8 cellular contexts compared by ENCODE assay signal in the genomic region with DNA sequence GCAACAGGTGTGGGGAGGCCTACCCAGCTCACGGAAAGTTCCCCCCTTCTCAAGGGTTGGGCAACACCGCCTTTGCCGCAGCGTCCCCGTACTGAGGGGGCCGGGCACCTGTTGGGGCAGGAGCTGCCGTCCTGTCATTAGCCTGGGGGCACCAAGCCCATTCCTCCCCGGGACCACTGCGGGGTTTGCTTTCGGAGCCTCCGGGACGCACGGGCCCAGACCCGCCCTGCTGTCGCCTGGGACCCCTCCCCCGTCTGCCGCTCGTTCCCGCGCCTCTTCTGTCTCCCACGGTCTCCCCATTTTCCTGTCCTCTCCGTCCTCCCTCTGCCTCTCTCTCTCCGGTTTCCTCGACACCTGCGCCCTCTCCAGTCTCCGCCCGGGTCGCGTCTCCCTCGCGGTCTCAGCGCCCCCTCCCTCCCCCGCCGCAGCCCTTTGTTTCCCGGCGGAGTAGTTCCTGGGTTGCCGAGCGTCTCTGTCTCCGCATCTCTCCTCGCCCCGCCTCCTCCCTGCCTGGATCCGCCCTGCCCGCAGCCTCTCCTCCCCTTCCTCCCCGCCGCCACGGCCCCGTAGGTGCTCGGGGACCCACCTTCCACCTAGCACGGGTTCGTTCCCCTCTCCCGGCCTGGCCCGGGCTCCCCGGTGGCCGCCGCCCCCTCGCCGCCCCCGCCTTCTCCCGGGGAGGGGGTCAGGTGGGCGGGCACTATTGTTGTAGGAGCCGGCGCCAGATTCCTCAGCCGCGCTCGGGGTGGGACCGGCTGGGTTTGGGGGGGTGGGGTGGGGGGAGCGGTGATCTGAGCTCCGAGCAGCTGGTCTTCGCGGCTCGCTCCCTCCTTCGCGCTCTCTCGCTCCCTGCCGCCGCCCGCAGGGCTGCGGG. TPM values are rescaled to one million over a fixed set of nuclear protein-coding genes. Genes with fewer than 3 reads are reported as not detected.
DNase-seq lines count a peak whose midpoint lies in the region; ATAC-seq, FAIRE-seq and TF ChIP-seq lines count a peak whose summit lies in the region.

A gene (plus strand): TSS at position 540 of the 874 bp plus-strand sequence. CDS start 434 bp downstream, outside the sequence.

- H3K9me3 ChIP-seq in AG04450 (ENCODE audit: control insufficient read depth, insufficient read depth, low read length) (peaks cover 3% of the 10 kb centered on the region; the same call in 1 of the 2 replicates), HepG2 (ENCODE audit: low read length) (no peaks in the 10 kb centered on the region)

- FAIRE-seq in HepG2 (lab: Jason Lieb, UNC): no peak

- no peak within 1 kb of the TSS for H3K9ac ChIP-seq in HepG2 (ENCODE audit: insufficient read depth, low read depth, low read length)

- peak within 1 kb of the TSS; percentile 11 for H3K27ac ChIP-seq in AG04450 (ENCODE audit: low read depth, low read length)
- no peak within 1 kb of the TSS for H3K27ac ChIP-seq in HepG2 (ENCODE audit: extremely low read length, insufficient read depth, low read length)

- POLR2A ChIA-PET in AG04450 (lab: Yijun Ruan, JAX) (no interaction called here), HepG2 (lab: Yijun Ruan, JAX) (no interaction called here)

- no peaks in the 10 kb centered on the region for H3K79me2 ChIP-seq in HepG2 (ENCODE audit: insufficient read depth, low read length)

- peak within 1 kb of the TSS; percentile 94 for H3K4me3 Mint-ChIP-seq in chondrocyte (ENCODE audit: unreplicated experiment)

- no peak for TF ChIP-seq EP300 in HepG2 (IDR thresholded peaks at IDR 0.05; ENCODE audit: low read depth in 2 of 2, low read length in 2 of 2)
- TF ChIP-seq EP300 in HepG2 (CRISPR knock-in tag; IDR thresholded peaks at IDR 0.05; ENCODE audit: borderline replicate concordance): no peak

- no peak for TF ChIP-seq CTCF in AG04450 (IDR thresholded peaks at IDR 0.05; ENCODE audit: low read depth, low read length)
- no peak for TF ChIP-seq CTCF in chondrocyte (IDR thresholded peaks at IDR 0.05)
- TF ChIP-seq CTCF in HepG2 (CRISPR knock-in tag; IDR thresholded peaks at IDR 0.05): no peak

- ATAC-seq in GM19395 (IDR thresholded peaks at IDR 0.05; ENCODE audit: unreplicated experiment): peak; percentile 37
- no peak for ATAC-seq in HepG2
- ATAC-seq in HG02884 (IDR thresholded peaks at IDR 0.05; ENCODE audit: unreplicated experiment): no peak

- H3K4me1 ChIP-seq in HepG2 (ENCODE audit: insufficient read depth, low read length): peaks cover 30% of the 10 kb centered on the region

- no peak within 1 kb of the TSS for H2AFZ ChIP-seq in HepG2 (ENCODE audit: low read length)

- H3K4me2 ChIP-seq in HepG2 (ENCODE audit: low read depth, low read length): peak within 1 kb of the TSS; percentile 71

- H3K9me3 Mint-ChIP-seq in chondrocyte (ENCODE audit: low read depth): no peaks in the 10 kb centered on the region

- BruUV-seq in HepG2 (replicated peaks; lab: Mats Ljungman, UMichigan): no TSS peak

- no peaks in the 10 kb centered on the region for H3K36me3 ChIP-seq in HepG2 (replicated peaks in 1 of 2; ENCODE audit: control insufficient read depth in 1 of 2, insufficient read depth in 2 of 2, low read length in 2 of 2)

- H3K4me1 Mint-ChIP-seq in chondrocyte (ENCODE audit: low read depth): peaks cover 54% of the 10 kb centered on the region

- TF ChIP-seq RAD21 in HepG2 (CRISPR knock-in tag; IDR thresholded peaks at IDR 0.05): no peak

- CTCF ChIA-PET in AG04450 (lab: Charles Lee): interaction anchor here (1.1 to 1.5 kb wide), 3 partner anchors 22 to 73 kb away, joined by 3 to 6 read pairs (median 3); no protein-coding TSS in a partner anchor
- CTCF ChIA-PET in HepG2 (lab: Yijun Ruan, JAX; ENCODE audit: low intra/inter-chr PET ratio, low total read pairs): no interaction called here

- H3K27me3 ChIP-seq in AG04450 (ENCODE audit: control insufficient read depth, insufficient read depth, low read length) (no peaks in the 10 kb centered on the region), HepG2 (ENCODE audit: control insufficient read depth in 1 of 2, insufficient read depth in 2 of 2, low read length in 2 of 2) (peaks cover 9 to 74% of the 10 kb centered on the region in 2 experiments)

- intact Hi-C loops in HepG2 (cut with micrococcal nuclease; ENCODE audit: unreplicated experiment): no loop called here

- in situ Hi-C loops in HepG2 (cut with HindIII; ENCODE audit: extremely low pct_ligation_motif_present, low pct_unique_long_range_greater_than_20kb): no loop called here

- H3K27ac Mint-ChIP-seq in chondrocyte (ENCODE audit: unreplicated experiment): peak within 1 kb of the TSS; percentile 49

- H3K36me3 Mint-ChIP-seq in chondrocyte (ENCODE audit: low read depth): peaks cover 2% of the 10 kb centered on the region

- H3K4me3 ChIP-seq in AG04450 (ENCODE audit: low read depth, low read length) (peak within 1 kb of the TSS; percentile 76), HepG2 (replicated peaks in 1 of 3; ENCODE audit: insufficient read depth in 1 of 3, low read depth in 2 of 3, low read length in 3 of 3) (peak within 1 kb of the TSS; percentile 35 to 73 (median 59); a peak in 4 of 6 replicates)

- no peak for DNase-seq in AG04450 (ENCODE audit: low read depth, low spot score)
- peak; percentile 78 for DNase-seq in NCI-H2107 treated with DMSO at 0.1 percent for 48 hours (lab: John Stamatoyannopoulos, UW; ENCODE audit: unreplicated experiment)
- DNase-seq in activated CD4-positive, alpha-beta T cell treated with anti-CD3 and anti-CD28 coated beads for 4 hours: peak; percentile 78 to 79
- no peak for DNase-seq in chondrocyte (ENCODE audit: low spot score)
- DNase-seq in HepG2 (ENCODE audit: low spot score): no peak
- peak; percentile 70 for DNase-seq in stimulated activated CD4-positive, alpha-beta T cell treated with anti-CD3 and anti-CD28 coated beads, Interleukin-2, amount 100 ng/mL, for 48 hours

- no peak for TF ChIP-seq POLR2A in HepG2 (IDR thresholded peaks at IDR 0.05; ENCODE audit: insufficient read depth in 1 of 2, low read depth in 2 of 2, low read length in 2 of 2)

- WGBS in HepG2 (ENCODE audit: low lambda C conversion rate): 2% methylated on average over 41 of the region's 78 CpGs

- no peaks in the 10 kb centered on the region for H3K27me3 Mint-ChIP-seq in chondrocyte (ENCODE audit: low read depth)

- 0 out of 2 replicates have a peak, but pooled peaks cover 3% of the 10 kb centered on the region for H4K20me1 ChIP-seq in HepG2 (ENCODE audit: insufficient read depth, low read length)

TF ChIP-seq in HepG2, 621 proteins besides CTCF, POLR2A, EP300 and RAD21 (continues in another document):
- TF ChIP-seq ZNF883 (CRISPR knock-in tag; IDR thresholded peaks at IDR 0.05; ENCODE audit: not compliant biosample characterization) (no peak), ZNF263 (CRISPR knock-in tag; IDR thresholded peaks at IDR 0.05) (peak; percentile 84), POLR2AphosphoS2 (IDR thresholded peaks at IDR 0.05; ENCODE audit: low read depth, low read length) (no peak), CAMTA2 (CRISPR knock-in tag; IDR thresholded peaks at IDR 0.05; ENCODE audit: borderline replicate concordance) (no peak), ZSCAN25 (CRISPR knock-in tag; IDR thresholded peaks at IDR 0.05) (peak; percentile 81), HOXA9 (CRISPR knock-in tag; IDR thresholded peaks at IDR 0.05; ENCODE audit: borderline replicate concordance) (no peak)

RNA-seq across cellular contexts. Expression of the gene that starts here (rescaled TPM):
- polyA plus RNA-seq in AG04450 (2011; rRNA removed) (44.9 and 51.7 TPM in 2 replicates), HepG2 (2011; rRNA removed) (0.54 and 0.88 TPM in 2 replicates)
- polyA minus RNA-seq in AG04450 (2011; rRNA and poly(A)+ RNA removed): 36.1 and 45.3 TPM in 2 replicates
- total RNA-seq in chondrocyte (57.5 to 72.6 TPM (median 69.5 TPM) in 3 replicates), HepG2 (2016; rRNA removed; fragmentation: Illumina TruSeq; extraction: Trizol) (0.29 TPM in 1 of 2 replicates, not detected in the other)
- not detected in 2 replicates for total RNA-seq in HepG2 (2016; cell fraction: cytosol; rRNA removed; fragmentation: Illumina TruSeq; extraction: Trizol; ENCODE audit: low read depth)
- total RNA-seq in HepG2 (2016; cell fraction: insoluble cytoplasmic fraction; rRNA removed; fragmentation: Illumina TruSeq; extraction: Trizol): 0.24 and 0.25 TPM in 2 replicates
- total RNA-seq in HepG2 (2016; cell fraction: membrane; rRNA removed; fragmentation: Illumina TruSeq; extraction: Trizol): 0.31 and 0.48 TPM in 2 replicates
- total RNA-seq in HepG2 (2016; cell fraction: nucleus; rRNA removed; fragmentation: Illumina TruSeq; extraction: Trizol): 0.16 TPM in 1 of 2 replicates, not detected in the other
- 0.27 and 0.38 TPM in 2 replicates for polyA plus RNA-seq in HepG2 (2011; cell fraction: cytosol; rRNA removed)
- polyA plus RNA-seq in HepG2 (2011; cell fraction: nucleus; rRNA removed): 1.9 and 2.8 TPM in 2 replicates
- polyA plus RNA-seq in HepG2 (2012): 0.31 and 0.96 TPM in 2 replicates
- polyA plus RNA-seq in HepG2 (2016; cell fraction: cytosol; fragmentation: Illumina TruSeq; extraction: Trizol; ENCODE audit: low read depth): 0.18 and 0.26 TPM in 2 replicates
- 0.09 and 0.19 TPM in 2 replicates for polyA plus RNA-seq in HepG2 (2016; cell fraction: insoluble cytoplasmic fraction; fragmentation: Illumina TruSeq; extraction: Trizol; ENCODE audit: low read depth)
- 0.48 TPM in 1 of 2 replicates, not detected in the other for polyA plus RNA-seq in HepG2 (2016; cell fraction: membrane; fragmentation: Illumina TruSeq; extraction: Trizol; ENCODE audit: low read depth)
- 1.0 and 1.1 TPM in 2 replicates for polyA plus RNA-seq in HepG2 (2016; cell fraction: nucleus; fragmentation: Illumina TruSeq; extraction: Trizol; ENCODE audit: insufficient read depth, low read depth)
- polyA minus RNA-seq in HepG2 (2011; rRNA and poly(A)+ RNA removed; ENCODE audit: low replicate concordance): 0.36 and 23.6 TPM in 2 replicates
- polyA minus RNA-seq in HepG2 (2011; cell fraction: cytosol; rRNA and poly(A)+ RNA removed): not detected in 2 replicates
- polyA minus RNA-seq in HepG2 (2011; cell fraction: nucleus; rRNA and poly(A)+ RNA removed): 0.87 and 1.2 TPM in 2 replicates

Comparison
In these comparisons a context has a peak if more than half of its experiments do, and no peak if none do; other contexts are left out.
1. RNA of the gene that starts here (total RNA-seq): 57.5 to 72.6 TPM in chondrocyte; 0.16 to 0.48 TPM in HepG2; every median in the first group is over 10 times any median in the second.
2. RNA of the gene that starts here (polyA plus RNA-seq): 44.9 to 51.7 TPM in AG04450; 0.09 to 2.8 TPM in HepG2; every median in the first group is over 10 times any median in the second.
3. DNase-seq: peak in NCI-H2107 treated with DMSO at 0.1 percent for 48 hours (single experiment), activated CD4-positive, alpha-beta T cell treated with anti-CD3 and anti-CD28 coated beads for 4 hours (2 of 2) and stimulated activated CD4-positive, alpha-beta T cell treated with anti-CD3 and anti-CD28 coated beads, Interleukin-2, amount 100 ng/mL, for 48 hours (2 of 2); none in AG04450 (single experiment), chondrocyte (single experiment) and HepG2 (single experiment).